Comparison of ENCODE assay signal across 1 cellular context in the genomic region with DNA sequence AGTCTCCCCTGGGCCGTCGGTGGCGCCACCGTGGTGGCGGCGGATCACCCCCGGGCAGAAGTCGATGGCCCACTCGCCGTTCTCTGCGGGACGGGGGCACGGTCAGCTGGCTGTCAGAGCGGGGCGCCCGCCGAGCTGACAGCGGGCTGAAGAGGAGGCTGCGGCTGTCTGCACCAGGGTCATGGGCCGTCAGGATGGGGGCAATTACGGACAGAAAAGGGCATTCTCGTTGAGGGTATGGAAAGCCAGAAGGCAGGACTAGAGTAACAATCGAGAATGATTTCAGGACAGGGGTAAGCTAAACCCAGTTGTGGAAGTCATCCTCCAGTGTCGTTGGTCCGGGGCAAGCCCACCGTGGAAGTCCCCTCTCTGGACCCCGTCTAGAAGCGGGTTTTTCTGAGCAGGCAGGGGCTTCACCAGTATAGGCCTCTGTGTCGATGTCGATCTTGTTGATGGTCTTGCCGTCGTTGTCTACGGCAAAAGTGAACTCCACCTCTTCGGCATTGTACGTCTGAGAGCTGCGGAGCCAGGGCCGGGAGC.
TF ChIP-seq lines count a peak whose summit lies in the region.

No MANE protein-coding gene starts in this region.

TF ChIP-seq in GM23338, 12 proteins besides CTCF, POLR2A, EP300 and RAD21 (continued from another document):
- TF ChIP-seq, protein P1, sequence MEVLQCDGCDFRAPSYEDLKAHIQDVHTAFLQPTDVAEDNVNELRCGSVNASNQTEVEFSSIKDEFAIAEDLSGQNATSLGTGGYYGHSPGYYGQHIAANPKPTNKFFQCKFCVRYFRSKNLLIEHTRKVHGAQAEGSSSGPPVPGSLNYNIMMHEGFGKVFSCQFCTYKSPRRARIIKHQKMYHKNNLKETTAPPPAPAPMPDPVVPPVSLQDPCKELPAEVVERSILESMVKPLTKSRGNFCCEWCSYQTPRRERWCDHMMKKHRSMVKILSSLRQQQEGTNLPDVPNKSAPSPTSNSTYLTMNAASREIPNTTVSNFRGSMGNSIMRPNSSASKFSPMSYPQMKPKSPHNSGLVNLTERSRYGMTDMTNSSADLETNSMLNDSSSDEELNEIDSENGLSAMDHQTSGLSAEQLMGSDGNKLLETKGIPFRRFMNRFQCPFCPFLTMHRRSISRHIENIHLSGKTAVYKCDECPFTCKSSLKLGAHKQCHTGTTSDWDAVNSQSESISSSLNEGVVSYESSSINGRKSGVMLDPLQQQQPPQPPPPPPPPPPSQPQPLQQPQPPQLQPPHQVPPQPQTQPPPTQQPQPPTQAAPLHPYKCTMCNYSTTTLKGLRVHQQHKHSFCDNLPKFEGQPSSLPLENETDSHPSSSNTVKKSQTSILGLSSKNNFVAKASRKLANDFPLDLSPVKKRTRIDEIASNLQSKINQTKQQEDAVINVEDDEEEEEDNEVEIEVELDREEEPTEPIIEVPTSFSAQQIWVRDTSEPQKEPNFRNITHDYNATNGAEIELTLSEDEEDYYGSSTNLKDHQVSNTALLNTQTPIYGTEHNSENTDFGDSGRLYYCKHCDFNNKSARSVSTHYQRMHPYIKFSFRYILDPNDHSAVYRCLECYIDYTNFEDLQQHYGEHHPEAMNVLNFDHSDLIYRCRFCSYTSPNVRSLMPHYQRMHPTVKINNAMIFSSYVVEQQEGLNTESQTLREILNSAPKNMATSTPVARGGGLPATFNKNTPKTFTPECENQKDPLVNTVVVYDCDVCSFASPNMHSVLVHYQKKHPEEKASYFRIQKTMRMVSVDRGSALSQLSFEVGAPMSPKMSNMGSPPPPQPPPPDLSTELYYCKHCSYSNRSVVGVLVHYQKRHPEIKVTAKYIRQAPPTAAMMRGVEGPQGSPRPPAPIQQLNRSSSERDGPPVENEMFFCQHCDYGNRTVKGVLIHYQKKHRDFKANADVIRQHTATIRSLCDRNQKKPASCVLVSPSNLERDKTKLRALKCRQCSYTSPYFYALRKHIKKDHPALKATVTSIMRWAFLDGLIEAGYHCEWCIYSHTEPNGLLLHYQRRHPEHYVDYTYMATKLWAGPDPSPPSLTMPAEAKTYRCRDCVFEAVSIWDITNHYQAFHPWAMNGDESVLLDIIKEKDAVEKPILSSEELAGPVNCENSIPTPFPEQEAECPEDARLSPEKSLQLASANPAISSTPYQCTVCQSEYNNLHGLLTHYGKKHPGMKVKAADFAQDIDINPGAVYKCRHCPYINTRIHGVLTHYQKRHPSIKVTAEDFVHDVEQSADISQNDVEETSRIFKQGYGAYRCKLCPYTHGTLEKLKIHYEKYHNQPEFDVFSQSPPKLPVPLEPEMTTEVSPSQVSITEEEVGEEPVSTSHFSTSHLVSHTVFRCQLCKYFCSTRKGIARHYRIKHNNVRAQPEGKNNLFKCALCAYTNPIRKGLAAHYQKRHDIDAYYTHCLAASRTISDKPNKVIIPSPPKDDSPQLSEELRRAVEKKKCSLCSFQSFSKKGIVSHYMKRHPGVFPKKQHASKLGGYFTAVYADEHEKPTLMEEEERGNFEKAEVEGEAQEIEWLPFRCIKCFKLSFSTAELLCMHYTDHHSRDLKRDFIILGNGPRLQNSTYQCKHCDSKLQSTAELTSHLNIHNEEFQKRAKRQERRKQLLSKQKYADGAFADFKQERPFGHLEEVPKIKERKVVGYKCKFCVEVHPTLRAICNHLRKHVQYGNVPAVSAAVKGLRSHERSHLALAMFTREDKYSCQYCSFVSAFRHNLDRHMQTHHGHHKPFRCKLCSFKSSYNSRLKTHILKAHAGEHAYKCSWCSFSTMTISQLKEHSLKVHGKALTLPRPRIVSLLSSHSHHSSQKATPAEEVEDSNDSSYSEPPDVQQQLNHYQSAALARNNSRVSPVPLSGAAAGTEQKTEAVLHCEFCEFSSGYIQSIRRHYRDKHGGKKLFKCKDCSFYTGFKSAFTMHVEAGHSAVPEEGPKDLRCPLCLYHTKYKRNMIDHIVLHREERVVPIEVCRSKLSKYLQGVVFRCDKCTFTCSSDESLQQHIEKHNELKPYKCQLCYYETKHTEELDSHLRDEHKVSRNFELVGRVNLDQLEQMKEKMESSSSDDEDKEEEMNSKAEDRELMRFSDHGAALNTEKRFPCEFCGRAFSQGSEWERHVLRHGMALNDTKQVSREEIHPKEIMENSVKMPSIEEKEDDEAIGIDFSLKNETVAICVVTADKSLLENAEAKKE (CRISPR knock-in tag; IDR thresholded peaks at IDR 0.05): no peak
- TF ChIP-seq ZNF114 (CRISPR knock-in tag; IDR thresholded peaks at IDR 0.05): no peak
- TF ChIP-seq NANOG (IDR thresholded peaks at IDR 0.05; ENCODE audit: borderline replicate concordance): no peak
- TF ChIP-seq EZH2 (IDR thresholded peaks at IDR 0.05; ENCODE audit: low read depth, unreplicated experiment): no peak
- TF ChIP-seq, protein P2, sequence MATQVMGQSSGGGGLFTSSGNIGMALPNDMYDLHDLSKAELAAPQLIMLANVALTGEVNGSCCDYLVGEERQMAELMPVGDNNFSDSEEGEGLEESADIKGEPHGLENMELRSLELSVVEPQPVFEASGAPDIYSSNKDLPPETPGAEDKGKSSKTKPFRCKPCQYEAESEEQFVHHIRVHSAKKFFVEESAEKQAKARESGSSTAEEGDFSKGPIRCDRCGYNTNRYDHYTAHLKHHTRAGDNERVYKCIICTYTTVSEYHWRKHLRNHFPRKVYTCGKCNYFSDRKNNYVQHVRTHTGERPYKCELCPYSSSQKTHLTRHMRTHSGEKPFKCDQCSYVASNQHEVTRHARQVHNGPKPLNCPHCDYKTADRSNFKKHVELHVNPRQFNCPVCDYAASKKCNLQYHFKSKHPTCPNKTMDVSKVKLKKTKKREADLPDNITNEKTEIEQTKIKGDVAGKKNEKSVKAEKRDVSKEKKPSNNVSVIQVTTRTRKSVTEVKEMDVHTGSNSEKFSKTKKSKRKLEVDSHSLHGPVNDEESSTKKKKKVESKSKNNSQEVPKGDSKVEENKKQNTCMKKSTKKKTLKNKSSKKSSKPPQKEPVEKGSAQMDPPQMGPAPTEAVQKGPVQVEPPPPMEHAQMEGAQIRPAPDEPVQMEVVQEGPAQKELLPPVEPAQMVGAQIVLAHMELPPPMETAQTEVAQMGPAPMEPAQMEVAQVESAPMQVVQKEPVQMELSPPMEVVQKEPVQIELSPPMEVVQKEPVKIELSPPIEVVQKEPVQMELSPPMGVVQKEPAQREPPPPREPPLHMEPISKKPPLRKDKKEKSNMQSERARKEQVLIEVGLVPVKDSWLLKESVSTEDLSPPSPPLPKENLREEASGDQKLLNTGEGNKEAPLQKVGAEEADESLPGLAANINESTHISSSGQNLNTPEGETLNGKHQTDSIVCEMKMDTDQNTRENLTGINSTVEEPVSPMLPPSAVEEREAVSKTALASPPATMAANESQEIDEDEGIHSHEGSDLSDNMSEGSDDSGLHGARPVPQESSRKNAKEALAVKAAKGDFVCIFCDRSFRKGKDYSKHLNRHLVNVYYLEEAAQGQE (IDR thresholded peaks at IDR 0.05; ENCODE audit: unreplicated experiment): no peak
